In genomic region chr4:5224340-5224739, GRCh38 we compare ENCODE assay signal across 24 cellular contexts.
"Had no signal": no experiment of that assay in that cellular context is flagged by ENCODE, and none has a peak within 500 bp of the region (broad histone marks: within the 10 kb centered on the region; RNA-seq: fewer than 3 reads in every experiment).

No MANE protein-coding gene starts in this region.

- H3K36me3 ChIP-seq: cardiac muscle cell, esophagus squamous epithelium, lower lobe of right lung, neutrophil, right lobe of liver, thoracic aorta, upper lobe of right lung had no signal

- H3K4me3 ChIP-seq: cardiac muscle cell, esophagus squamous epithelium, lower lobe of right lung, right lobe of liver, thoracic aorta, upper lobe of right lung had no signal

- H3K4me3 Mint-ChIP-seq: activated B cell treated with CpG ODN at 0.5 μM for 24 hours; activated CD4-positive, alpha-beta memory T cell treated with anti-CD3 and anti-CD28 coated beads for 36 hours; activated CD8-positive, alpha-beta memory T cell treated with anti-CD3 and anti-CD28 coated beads, Interleukin-2, amount 10 ng/mL, durations not matched to agents 7 days and 5 days; activated naive CD8-positive, alpha-beta T cell treated with anti-CD3 and anti-CD28 coated beads for 36 hours; dendritic cell treated with granulocyte-macrophage colony-stimulating factor and Interleukin-4, amounts not matched to agents 40 ng/mL and 50 ng/mL, for 4 days; mesothelial cell of epicardium; natural killer cell treated with Interleukin-12 subunit alpha and Interleukin-12 subunit beta and Interleukin-15 and Interleukin-18, amount 100 ng/mL, for 72 hours; stimulated activated naive B cell treated with anti-CD40 and anti-IgM and Interleukin-4, amounts not matched to agents 10 μg/mL and 1 μg/mL and 100 μg/mL, for 72 hours had no signal

- H3K9ac ChIP-seq: parathyroid adenoma had no signal

- H3K27me3 ChIP-seq: cardiac muscle cell, esophagus squamous epithelium, neutrophil, right lobe of liver, upper lobe of right lung had no signal

- DNase-seq: activated B cell treated with CpG ODN at 0.5 μM for 24 hours; activated CD4-positive, alpha-beta memory T cell treated with anti-CD3 and anti-CD28 coated beads for 36 hours; activated CD4-positive, alpha-beta T cell treated with anti-CD3 and anti-CD28 coated beads for 4 hours; activated CD8-positive, alpha-beta memory T cell treated with anti-CD3 and anti-CD28 coated beads, Interleukin-2, amount 10 ng/mL, durations not matched to agents 7 days and 5 days; activated naive CD4-positive, alpha-beta T cell; activated naive CD8-positive, alpha-beta T cell treated with anti-CD3 and anti-CD28 coated beads for 36 hours; amniotic stem cell; effector memory CD4-positive, alpha-beta T cell; esophagus squamous epithelium; left colon; lower lobe of right lung; right lobe of liver; stimulated activated CD4-positive, alpha-beta T cell treated with anti-CD3 and anti-CD28 coated beads, Interleukin-4, amount 100 ng/mL, for 4 hours; stimulated activated naive B cell treated with anti-CD40 and anti-IgM and Interleukin-4, amounts not matched to agents 10 μg/mL and 1 μg/mL and 100 μg/mL, for 72 hours; upper lobe of right lung had no signal

- H3K27ac Mint-ChIP-seq: activated B cell treated with CpG ODN at 0.5 μM for 24 hours; activated CD4-positive, alpha-beta memory T cell treated with anti-CD3 and anti-CD28 coated beads for 36 hours; activated CD8-positive, alpha-beta memory T cell treated with anti-CD3 and anti-CD28 coated beads, Interleukin-2, amount 10 ng/mL, durations not matched to agents 7 days and 5 days; activated naive CD8-positive, alpha-beta T cell treated with anti-CD3 and anti-CD28 coated beads for 36 hours; dendritic cell treated with granulocyte-macrophage colony-stimulating factor and Interleukin-4, amounts not matched to agents 40 ng/mL and 50 ng/mL, for 4 days; mesothelial cell of epicardium; natural killer cell treated with Interleukin-12 subunit alpha and Interleukin-12 subunit beta and Interleukin-15 and Interleukin-18, amount 100 ng/mL, for 72 hours; stimulated activated naive B cell treated with anti-CD40 and anti-IgM and Interleukin-4, amounts not matched to agents 10 μg/mL and 1 μg/mL and 100 μg/mL, for 72 hours had no signal

- ATAC-seq: activated CD8-positive, alpha-beta memory T cell treated with anti-CD3 and anti-CD28 coated beads, Interleukin-2, amount 10 ng/mL, durations not matched to agents 7 days and 5 days; left colon; lower lobe of right lung; natural killer cell treated with Interleukin-12 subunit alpha and Interleukin-12 subunit beta and Interleukin-15 and Interleukin-18, amount 100 ng/mL, for 72 hours; right lobe of liver; stimulated activated naive B cell treated with anti-CD40 and anti-IgM and Interleukin-4, amounts not matched to agents 10 μg/mL and 1 μg/mL and 100 μg/mL, for 72 hours; upper lobe of right lung had no signal

- H3K4me1 ChIP-seq: esophagus squamous epithelium, lower lobe of right lung, parathyroid adenoma, right lobe of liver, upper lobe of right lung had no signal

- FAIRE-seq: endothelial cell of umbilical vein, TTC549 had no signal

- H3K4me1 Mint-ChIP-seq: activated B cell treated with CpG ODN at 0.5 μM for 24 hours; activated CD8-positive, alpha-beta memory T cell treated with anti-CD3 and anti-CD28 coated beads, Interleukin-2, amount 10 ng/mL, durations not matched to agents 7 days and 5 days; activated naive CD8-positive, alpha-beta T cell treated with anti-CD3 and anti-CD28 coated beads for 36 hours; mesothelial cell of epicardium; stimulated activated naive B cell treated with anti-CD40 and anti-IgM and Interleukin-4, amounts not matched to agents 10 μg/mL and 1 μg/mL and 100 μg/mL, for 72 hours had no signal

- H3K36me3 Mint-ChIP-seq: activated CD4-positive, alpha-beta memory T cell treated with anti-CD3 and anti-CD28 coated beads for 36 hours; activated CD8-positive, alpha-beta memory T cell treated with anti-CD3 and anti-CD28 coated beads, Interleukin-2, amount 10 ng/mL, durations not matched to agents 7 days and 5 days; activated naive CD8-positive, alpha-beta T cell treated with anti-CD3 and anti-CD28 coated beads for 36 hours; mesothelial cell of epicardium; stimulated activated naive B cell treated with anti-CD40 and anti-IgM and Interleukin-4, amounts not matched to agents 10 μg/mL and 1 μg/mL and 100 μg/mL, for 72 hours had no signal

- H3K9me3 ChIP-seq: right lobe of liver, upper lobe of right lung had no signal

- H3K79me2 ChIP-seq: parathyroid adenoma had no signal

- H3K27ac ChIP-seq: cardiac muscle cell, esophagus squamous epithelium, lower lobe of right lung, neutrophil, parathyroid adenoma, right lobe of liver, thoracic aorta, upper lobe of right lung had no signal

- H3K27me3 Mint-ChIP-seq: activated B cell treated with CpG ODN at 0.5 μM for 24 hours; activated CD4-positive, alpha-beta memory T cell treated with anti-CD3 and anti-CD28 coated beads for 36 hours; activated CD8-positive, alpha-beta memory T cell treated with anti-CD3 and anti-CD28 coated beads, Interleukin-2, amount 10 ng/mL, durations not matched to agents 7 days and 5 days; activated naive CD8-positive, alpha-beta T cell treated with anti-CD3 and anti-CD28 coated beads for 36 hours; dendritic cell treated with granulocyte-macrophage colony-stimulating factor and Interleukin-4, amounts not matched to agents 40 ng/mL and 50 ng/mL, for 4 days had no signal
